In the genomic region with DNA sequence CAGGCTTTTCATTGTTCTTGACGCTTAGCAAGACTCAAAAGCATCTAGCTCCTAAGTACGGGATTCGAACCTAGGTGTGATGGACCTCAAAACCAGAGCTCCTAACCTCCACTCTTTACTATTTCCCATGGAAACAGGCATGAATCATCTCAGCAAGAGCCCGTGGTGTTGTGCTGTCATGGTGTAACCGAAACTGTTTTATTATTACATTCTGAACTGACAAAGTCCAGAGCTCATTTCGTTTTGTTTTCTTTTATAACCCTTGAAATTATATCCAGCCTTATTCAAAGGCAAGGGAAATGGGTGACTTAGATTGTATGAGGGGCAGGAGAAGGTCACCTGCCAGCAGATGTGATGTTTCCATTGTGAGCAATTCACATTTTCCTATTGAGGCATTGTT, we compare ENCODE assay signal across 25 cellular contexts.
"Had no signal": no experiment of that assay in that cellular context is flagged by ENCODE, and none has a peak within 500 bp of the region (broad histone marks: within the 10 kb centered on the region; RNA-seq: fewer than 3 reads in every experiment).

No MANE protein-coding gene starts in this region.

- DNase-seq: activated B cell treated with CpG ODN at 0.5 μM for 24 hours; activated CD4-positive, alpha-beta T cell treated with anti-CD3 and anti-CD28 coated beads for 36 hours; activated CD4-positive, alpha-beta T cell treated with anti-CD3 and anti-CD28 coated beads, Interleukin-2, amount 50 U/mL, for 4 hours; activated CD8-positive, alpha-beta memory T cell treated with anti-CD3 and anti-CD28 coated beads for 24 hours; activated CD8-positive, alpha-beta memory T cell treated with anti-CD3 and anti-CD28 coated beads, Interleukin-2, amount 50 U/mL, for 4 hours; activated naive CD4-positive, alpha-beta T cell; activated T-cell treated with anti-CD3 and anti-CD28 coated beads, Interleukin-2, amount 50 U/mL, for 24 hours; amniotic stem cell; body of pancreas; effector CD8-positive, alpha-beta T cell; kidney; naive thymus-derived CD8-positive, alpha-beta T cell; ovary; stimulated activated CD4-positive, alpha-beta T cell treated with anti-CD3 and anti-CD28 coated beads, Interleukin-12 subunit alpha, Interleukin-12 subunit beta, amount 100 ng/mL, for 4 hours; stimulated activated CD4-positive, alpha-beta T cell treated with anti-CD3 and anti-CD28 coated beads, Interleukin-4, amount 100 ng/mL, for 4 hours; stimulated activated naive CD8-positive, alpha-beta T cell treated with anti-CD3 and anti-CD28 coated beads, Interleukin-15, Interleukin-2, amounts not matched to agents 100 U/mL and 50 U/mL, for 24 hours; T-helper 1 cell; T-helper 9 cell; upper lobe of left lung had no signal

- H3K36me3 ChIP-seq: esophagus muscularis mucosa, ovary, prostate gland, right atrium auricular region, upper lobe of left lung had no signal

- ATAC-seq: activated CD4-positive, alpha-beta T cell treated with anti-CD3 and anti-CD28 coated beads for 36 hours; activated T-helper 17 cell treated with anti-CD3 and anti-CD28 coated beads, Interleukin-2, amount 50 U/mL, for 72 hours; body of pancreas; left lobe of liver; naive thymus-derived CD8-positive, alpha-beta T cell; stimulated activated naive CD8-positive, alpha-beta T cell treated with anti-CD3 and anti-CD28 coated beads, Interleukin-15, Interleukin-2, amounts not matched to agents 100 U/mL and 50 U/mL, for 24 hours had no signal

- H3K4me3 ChIP-seq: body of pancreas, esophagus muscularis mucosa, lung, ovary, prostate gland, right atrium auricular region, upper lobe of left lung had no signal

- H3K9me3 ChIP-seq: body of pancreas, esophagus muscularis mucosa, ovary, prostate gland, right atrium auricular region, upper lobe of left lung had no signal

- H3K27ac ChIP-seq: body of pancreas, esophagus muscularis mucosa, ovary, prostate gland, right atrium auricular region, upper lobe of left lung had no signal

- H3K27me3 ChIP-seq: body of pancreas, esophagus muscularis mucosa, ovary, right atrium auricular region, upper lobe of left lung had no signal

- H3K4me1 ChIP-seq: body of pancreas, esophagus muscularis mucosa, prostate gland, right atrium auricular region, upper lobe of left lung had no signal
